29 cellular contexts compared by ENCODE assay signal in the genomic region with DNA sequence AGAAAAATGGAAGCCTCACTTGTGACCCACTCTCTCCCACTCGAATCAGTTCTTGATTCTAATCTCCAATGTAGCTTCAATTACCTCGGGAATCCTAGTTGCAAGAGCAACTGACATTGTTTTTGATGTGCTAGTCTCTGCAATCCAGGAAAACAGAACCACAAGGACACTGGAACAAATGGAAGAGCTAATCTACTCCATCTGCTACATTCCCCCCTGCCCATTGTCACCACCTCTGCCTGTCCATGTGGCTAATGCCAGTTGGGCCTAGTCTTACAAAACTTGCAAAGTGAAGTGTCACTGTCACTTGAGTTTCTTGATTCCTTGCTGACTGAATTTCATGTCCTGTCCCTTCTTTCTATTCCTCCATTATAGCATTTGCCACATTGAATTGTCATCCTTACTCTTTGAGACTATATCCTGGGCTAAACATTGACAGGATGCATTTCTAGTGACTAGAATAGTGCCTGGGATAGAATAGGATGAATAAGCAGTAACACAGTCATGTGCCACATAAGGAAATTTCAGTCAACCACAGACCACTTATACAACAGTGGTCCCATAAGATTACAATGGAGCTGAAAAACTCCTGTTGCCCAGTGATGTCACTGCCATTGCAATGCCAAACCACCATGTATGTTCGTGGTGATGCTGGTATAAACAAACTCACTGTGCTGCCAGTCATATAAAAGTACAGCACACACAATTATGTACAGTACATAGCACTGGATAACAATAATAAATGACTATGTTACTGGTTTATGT. TPM values are rescaled to one million over a fixed set of nuclear protein-coding genes. Genes with fewer than 3 reads are reported as not detected.
"Had no signal": no experiment of that assay in that cellular context is flagged by ENCODE, and none has a peak within 500 bp of the region (broad histone marks: within the 10 kb centered on the region; RNA-seq: fewer than 3 reads in every experiment).

No MANE protein-coding gene starts in this region.

- H3K27me3 ChIP-seq: gastrocnemius medialis, pancreas, tibial artery had no signal

- H3K4me3 ChIP-seq: gastrocnemius medialis, pancreas, tibial artery had no signal

- H3K36me3 ChIP-seq: gastrocnemius medialis, pancreas had no signal

- H3K27ac ChIP-seq: gastrocnemius medialis, pancreas, tibial artery had no signal

- H3K4me1 ChIP-seq: gastrocnemius medialis, pancreas, tibial artery had no signal

- H3K27ac Mint-ChIP-seq: activated B cell treated with CpG ODN at 0.5 μM for 24 hours; activated CD4-positive, alpha-beta T cell treated with anti-CD3 and anti-CD28 coated beads for 36 hours; activated naive CD4-positive, alpha-beta T cell treated with anti-CD3 and anti-CD28 coated beads, Interleukin-2, amount 10 ng/mL, durations not matched to agents 7 days and 5 days; activated T-cell treated with anti-CD3 and anti-CD28 coated beads, Interleukin-2, amount 50 U/mL, for 72 hours; memory B cell; stimulated activated naive CD8-positive, alpha-beta T cell treated with anti-CD3 and anti-CD28 coated beads, Interleukin-15, amount 100 ng/mL, for 72 hours had no signal

- ATAC-seq: activated CD4-positive, alpha-beta T cell treated with anti-CD3 and anti-CD28 coated beads for 36 hours; activated T-cell treated with anti-CD3 and anti-CD28 coated beads, Interleukin-2, amount 50 U/mL, for 72 hours; esophagus mucosa; gastrocnemius medialis; left cardiac atrium; pancreas; right cardiac atrium; stimulated activated naive CD8-positive, alpha-beta T cell treated with anti-CD3 and anti-CD28 coated beads, Interleukin-15, amount 100 ng/mL, for 72 hours had no signal

- H3K4me1 Mint-ChIP-seq: activated B cell treated with CpG ODN at 0.5 μM for 24 hours; activated CD4-positive, alpha-beta T cell treated with anti-CD3 and anti-CD28 coated beads for 36 hours; activated naive CD4-positive, alpha-beta T cell treated with anti-CD3 and anti-CD28 coated beads, Interleukin-2, amount 10 ng/mL, durations not matched to agents 7 days and 5 days; memory B cell; naive B cell; stimulated activated naive CD8-positive, alpha-beta T cell treated with anti-CD3 and anti-CD28 coated beads, Interleukin-15, amount 100 ng/mL, for 72 hours had no signal

- H3K36me3 Mint-ChIP-seq: activated naive CD4-positive, alpha-beta T cell treated with anti-CD3 and anti-CD28 coated beads, Interleukin-2, amount 10 ng/mL, durations not matched to agents 7 days and 5 days had no signal

- DNase-seq: activated B cell treated with CpG ODN at 0.5 μM for 24 hours; activated CD4-positive, alpha-beta T cell treated with anti-CD3 and anti-CD28 coated beads for 36 hours; activated CD4-positive, alpha-beta T cell treated with anti-CD3 and anti-CD28 coated beads, Interleukin-2, amount 50 U/mL, for 4 hours; activated CD8-positive, alpha-beta memory T cell treated with anti-CD3 and anti-CD28 coated beads, Interleukin-2, amount 50 U/mL, for 48 hours; activated effector memory CD4-positive, alpha-beta T cell treated with anti-CD3 and anti-CD28 coated beads, Interleukin-2, amount 50 U/mL, for 16 hours; activated naive CD4-positive, alpha-beta T cell treated with anti-CD3 and anti-CD28 coated beads, Interleukin-2, amount 10 ng/mL, durations not matched to agents 7 days and 5 days; activated T-cell treated with anti-CD3 and anti-CD28 coated beads, Interleukin-2, amount 50 U/mL, for 72 hours; effector memory CD4-positive, alpha-beta T cell; gastrocnemius medialis; head of caudate nucleus; left cardiac atrium; naive B cell; pancreas; right cardiac atrium; stimulated activated CD4-positive, alpha-beta T cell treated with anti-CD3 and anti-CD28 coated beads, Interleukin-1b, Interleukin-23, amount 100 ng/mL, for 48 hours; stimulated activated naive CD8-positive, alpha-beta T cell treated with anti-CD3 and anti-CD28 coated beads, Interleukin-15, amount 100 ng/mL, for 72 hours; T-helper 9 cell; tibial artery had no signal

- H3K27me3 Mint-ChIP-seq: activated B cell treated with CpG ODN at 0.5 μM for 24 hours; activated CD4-positive, alpha-beta T cell treated with anti-CD3 and anti-CD28 coated beads for 36 hours; activated naive CD4-positive, alpha-beta T cell treated with anti-CD3 and anti-CD28 coated beads, Interleukin-2, amount 10 ng/mL, durations not matched to agents 7 days and 5 days; central memory CD8-positive, alpha-beta T cell; memory B cell; naive B cell; stimulated activated naive CD8-positive, alpha-beta T cell treated with anti-CD3 and anti-CD28 coated beads, Interleukin-15, amount 100 ng/mL, for 72 hours had no signal

- H3K9me3 Mint-ChIP-seq: activated B cell treated with CpG ODN at 0.5 μM for 24 hours; activated naive CD4-positive, alpha-beta T cell treated with anti-CD3 and anti-CD28 coated beads, Interleukin-2, amount 10 ng/mL, durations not matched to agents 7 days and 5 days; activated T-cell treated with anti-CD3 and anti-CD28 coated beads, Interleukin-2, amount 50 U/mL, for 72 hours; central memory CD8-positive, alpha-beta T cell; memory B cell; naive B cell; stimulated activated naive CD8-positive, alpha-beta T cell treated with anti-CD3 and anti-CD28 coated beads, Interleukin-15, amount 100 ng/mL, for 72 hours had no signal

- H3K4me3 Mint-ChIP-seq: activated B cell treated with CpG ODN at 0.5 μM for 24 hours; activated CD4-positive, alpha-beta T cell treated with anti-CD3 and anti-CD28 coated beads for 36 hours; activated naive CD4-positive, alpha-beta T cell treated with anti-CD3 and anti-CD28 coated beads, Interleukin-2, amount 10 ng/mL, durations not matched to agents 7 days and 5 days; activated T-cell treated with anti-CD3 and anti-CD28 coated beads, Interleukin-2, amount 50 U/mL, for 72 hours; central memory CD8-positive, alpha-beta T cell; memory B cell; stimulated activated naive CD8-positive, alpha-beta T cell treated with anti-CD3 and anti-CD28 coated beads, Interleukin-15, amount 100 ng/mL, for 72 hours had no signal

- H3K9me3 ChIP-seq: gastrocnemius medialis, pancreas, tibial artery had no signal

RNA-seq across cellular contexts. Expression of a gene that starts 21.6 kb away (rescaled TPM):
- total RNA-seq: skeletal muscle tissue had no signal

RNA-seq across cellular contexts. Expression of a gene that starts 46.0 kb away (rescaled TPM):
- total RNA-seq: activated B cell treated with CpG ODN at 0.5 μM for 24 hours; activated CD4-positive, alpha-beta T cell treated with anti-CD3 and anti-CD28 coated beads for 36 hours; activated CD8-positive, alpha-beta memory T cell treated with anti-CD3 and anti-CD28 coated beads for 36 hours; activated T-cell treated with anti-CD3 and anti-CD28 coated beads, Interleukin-2, amount 50 U/mL, for 72 hours; dermis microvascular lymphatic vessel endothelial cell; endothelial cell of umbilical vein; esophagus mucosa; gastrocnemius medialis; left cardiac atrium; lower leg skin; mononuclear cell; pulmonary artery endothelial cell; right cardiac atrium; skeletal muscle tissue; T-helper 1 cell treated with Interleukin-12 subunit alpha and Interleukin-12 subunit beta and Interleukin-4 antibody, amounts not matched to agents 30 ng/mL and 1 ng/mL, for 36 hours had no signal
- polyA plus RNA-seq: endothelial cell of umbilical vein, right cardiac atrium had no signal
